ENCODE assay signal across 20 cellular contexts in genomic region chr13:99051768-99052455, GRCh38.
DNase-seq lines count a peak whose midpoint lies in the region; ATAC-seq, FAIRE-seq and TF ChIP-seq lines count a peak whose summit lies in the region.
"Had no signal": no experiment of that assay in that cellular context is flagged by ENCODE, and none has a peak within 500 bp of the region (broad histone marks: within the 10 kb centered on the region; RNA-seq: fewer than 3 reads in every experiment).

No MANE protein-coding gene starts in this region.

- no peaks in the 10 kb centered on the region for H3K9me3 Mint-ChIP-seq in activated T-cell treated with anti-CD3 and anti-CD28 coated beads, Interleukin-2, amount 50 U/mL, for 72 hours
- no peaks in the 10 kb centered on the region for H3K9me3 Mint-ChIP-seq in activated naive CD8-positive, alpha-beta T cell treated with anti-CD3 and anti-CD28 coated beads, Interleukin-2, amount 10 ng/mL, durations not matched to agents 7 days and 5 days
- no peaks in the 10 kb centered on the region for H3K9me3 Mint-ChIP-seq in neural progenitor cell

- H3F3A ChIP-seq in neural progenitor cell (ENCODE audit: low read depth) = peaks cover 3% of the 10 kb centered on the region

- peaks cover 87% of the 10 kb centered on the region for H3K4me1 Mint-ChIP-seq in activated T-cell treated with anti-CD3 and anti-CD28 coated beads, Interleukin-2, amount 50 U/mL, for 72 hours (ENCODE audit: low read depth)
- peaks cover 63% of the 10 kb centered on the region for H3K4me1 Mint-ChIP-seq in activated naive CD8-positive, alpha-beta T cell treated with anti-CD3 and anti-CD28 coated beads, Interleukin-2, amount 10 ng/mL, durations not matched to agents 7 days and 5 days
- H3K4me1 Mint-ChIP-seq in neural progenitor cell = peaks cover 5% of the 10 kb centered on the region

- ATAC-seq in activated T-cell treated with anti-CD3 and anti-CD28 coated beads, Interleukin-2, amount 50 U/mL, for 72 hours (replicated peaks in 1 of 2) = peak; percentile 17 to 43
- ATAC-seq in activated naive CD8-positive, alpha-beta T cell treated with anti-CD3 and anti-CD28 coated beads, Interleukin-2, amount 10 ng/mL, durations not matched to agents 7 days and 5 days (ENCODE audit: low read depth) = peak; percentile 41
- ATAC-seq: left colon had no signal

- no peak overlapping the region for H3K9ac ChIP-seq in neural progenitor cell
- H3K9ac ChIP-seq: GM23248 had no signal

- peak overlapping the region; percentile 67 to 86 for H3K4me3 Mint-ChIP-seq in activated T-cell treated with anti-CD3 and anti-CD28 coated beads, Interleukin-2, amount 50 U/mL, for 72 hours
- H3K4me3 Mint-ChIP-seq in activated naive CD8-positive, alpha-beta T cell treated with anti-CD3 and anti-CD28 coated beads, Interleukin-2, amount 10 ng/mL, durations not matched to agents 7 days and 5 days = peak overlapping the region; percentile 66
- H3K4me3 Mint-ChIP-seq in neural progenitor cell = no peak overlapping the region

- H3K4me3 ChIP-seq in neural progenitor cell = no peak overlapping the region
- H3K4me3 ChIP-seq: coronary artery, GM23248, sigmoid colon, SJSA1 had no signal

- H3K27ac Mint-ChIP-seq in activated T-cell treated with anti-CD3 and anti-CD28 coated beads, Interleukin-2, amount 50 U/mL, for 72 hours = peak overlapping the region; percentile 71
- H3K27ac Mint-ChIP-seq in activated naive CD8-positive, alpha-beta T cell treated with anti-CD3 and anti-CD28 coated beads, Interleukin-2, amount 10 ng/mL, durations not matched to agents 7 days and 5 days = peak overlapping the region; percentile 92
- peak overlapping the region; percentile 50 for H3K27ac Mint-ChIP-seq in neural progenitor cell

- H3K36me3 ChIP-seq in neural progenitor cell = no peaks in the 10 kb centered on the region
- H3K36me3 ChIP-seq: neutrophil, sigmoid colon, SJSA1 had no signal

- FAIRE-seq in D721Med (lab: Jason Lieb, UNC) = no peak
- FAIRE-seq: frontal cortex had no signal

- peaks cover 0 to 2% of the 10 kb centered on the region in 2 donors for H3K36me3 Mint-ChIP-seq in activated T-cell treated with anti-CD3 and anti-CD28 coated beads, Interleukin-2, amount 50 U/mL, for 72 hours (ENCODE audit: insufficient read depth in 2 of 2)
- H3K36me3 Mint-ChIP-seq in activated naive CD8-positive, alpha-beta T cell treated with anti-CD3 and anti-CD28 coated beads, Interleukin-2, amount 10 ng/mL, durations not matched to agents 7 days and 5 days = peaks cover 19% of the 10 kb centered on the region
- no peaks in the 10 kb centered on the region for H3K36me3 Mint-ChIP-seq in neural progenitor cell

- no peak for DNase-seq in activated T-cell treated with anti-CD3 and anti-CD28 coated beads, Interleukin-2, amount 50 U/mL, for 72 hours
- no peak for DNase-seq in activated T-cell treated with anti-CD3 and anti-CD28 coated beads, Interleukin-2, amount 50 U/mL, for 1 hour
- peak; percentile 33 for DNase-seq in OCI-M1 (lab: John Stamatoyannopoulos, UW)
- no peak for DNase-seq in activated naive CD8-positive, alpha-beta T cell treated with anti-CD3 and anti-CD28 coated beads, Interleukin-2, amount 10 ng/mL, durations not matched to agents 7 days and 5 days
- no peak for DNase-seq in neural progenitor cell (ENCODE audit: low spot score)
- no peak for DNase-seq in activated CD8-positive, alpha-beta memory T cell treated with anti-CD3 and anti-CD28 coated beads for 24 hours
- DNase-seq in D721Med (ENCODE audit: insufficient read length, low spot score) = no peak
- DNase-seq in germinal center (ENCODE audit: low spot score) = no peak
- DNase-seq: DMS79 treated with DMSO at 0.1 percent for 48 hours, GM23248, left colon, midbrain, NCI-H146, NCI-H2171 treated with DMSO at 0.1 percent for 48 hours, sigmoid colon, T1000 had no signal

- H3K27ac ChIP-seq in neural progenitor cell = no peak overlapping the region
- H3K27ac ChIP-seq: GM23248, neutrophil, SJSA1 had no signal

- no peaks in the 10 kb centered on the region for H3K27me3 ChIP-seq in neural progenitor cell
- H3K27me3 ChIP-seq: sigmoid colon, SJSA1 had no signal

- H3K79me2 ChIP-seq in neural progenitor cell (ENCODE audit: low read depth) = no peaks in the 10 kb centered on the region

- H3K4me2 ChIP-seq in neural progenitor cell = no peak overlapping the region

- no peak for TF ChIP-seq CTCF in neural progenitor cell (IDR thresholded peaks at IDR 0.05)
- TF ChIP-seq CTCF in D721Med (IDR thresholded peaks at IDR 0.05; ENCODE audit: insufficient read depth, missing control alignments) = no peak

- POLR2A ChIA-PET in activated naive CD8-positive, alpha-beta T cell treated with anti-CD3 and anti-CD28 coated beads, Interleukin-2, amount 10 ng/mL, durations not matched to agents 7 days and 5 days (lab: Charles Lee) = interaction anchor here (0.6 to 3.4 kb wide), 11 partner anchors 9 to 143 kb away, joined by 3 to 19 read pairs (median 3); no protein-coding TSS in a partner anchor

- no peaks in the 10 kb centered on the region for H4K20me1 ChIP-seq in neural progenitor cell (ENCODE audit: low read depth)

- no peak overlapping the region for H2AFZ ChIP-seq in neural progenitor cell (replicated peaks)
- H2AFZ ChIP-seq: GM23248 had no signal

- no peaks in the 10 kb centered on the region for H3K27me3 Mint-ChIP-seq in activated T-cell treated with anti-CD3 and anti-CD28 coated beads, Interleukin-2, amount 50 U/mL, for 72 hours (ENCODE audit: low read depth)
- no peaks in the 10 kb centered on the region for H3K27me3 Mint-ChIP-seq in activated naive CD8-positive, alpha-beta T cell treated with anti-CD3 and anti-CD28 coated beads, Interleukin-2, amount 10 ng/mL, durations not matched to agents 7 days and 5 days
- H3K27me3 Mint-ChIP-seq in neural progenitor cell (ENCODE audit: insufficient read depth, low read depth) = peaks cover 7% of the 10 kb centered on the region

- no peaks in the 10 kb centered on the region for H3K9me3 ChIP-seq in neural progenitor cell (ENCODE audit: low read depth)
- H3K9me3 ChIP-seq: neutrophil, sigmoid colon, SJSA1 had no signal

- H3K4me1 ChIP-seq in neural progenitor cell = peaks cover 24% of the 10 kb centered on the region
